Comparison of ENCODE assay signal across 8 cellular contexts in the genomic region with DNA sequence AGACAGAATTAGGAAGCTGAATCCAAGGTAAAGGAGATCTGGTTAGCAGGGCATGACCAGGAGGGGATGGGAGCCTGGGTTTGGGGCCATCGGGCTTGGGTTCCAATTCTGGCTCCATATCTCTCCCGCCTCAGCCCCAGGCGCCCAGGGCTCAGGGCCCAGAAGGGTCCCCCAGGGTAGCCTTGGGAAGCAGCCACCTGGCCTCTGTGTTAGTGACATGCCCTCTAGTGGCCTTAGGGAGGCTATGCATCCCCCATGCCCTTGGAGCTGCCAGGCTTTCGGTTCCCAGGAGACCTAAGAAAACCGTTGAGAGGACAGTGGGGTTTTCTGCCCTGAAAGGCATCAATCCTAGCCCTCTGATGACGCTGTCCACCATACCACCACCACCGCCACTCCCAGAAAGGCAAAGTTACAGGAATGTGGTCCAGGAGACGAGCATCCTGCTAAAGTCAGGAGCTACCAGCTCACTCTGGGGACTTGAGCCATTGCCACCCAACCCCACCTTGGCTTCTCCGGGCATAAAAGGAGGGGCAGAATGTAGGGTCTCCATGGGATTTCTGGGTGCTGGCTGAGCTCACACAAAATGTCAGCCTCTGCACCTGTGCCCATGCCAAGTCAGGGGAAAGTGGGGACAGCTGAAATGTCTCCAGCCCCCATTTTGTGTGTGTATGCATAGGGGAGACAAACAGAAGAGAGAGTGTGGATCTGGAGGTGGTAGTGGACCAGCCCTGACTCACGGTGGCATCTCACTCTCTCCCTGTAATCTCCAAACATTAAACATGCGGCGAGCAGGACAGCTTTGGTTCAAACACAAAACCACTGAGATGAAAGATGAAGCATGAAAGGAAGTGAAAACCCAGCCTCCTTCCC. TPM values are rescaled to one million over a fixed set of nuclear protein-coding genes. Genes with fewer than 3 reads are reported as not detected.
DNase-seq lines count a peak whose midpoint lies in the region.

No MANE protein-coding gene starts in this region.

- no peaks in the 10 kb centered on the region for H3K27me3 ChIP-seq in H7 (ENCODE audit: control insufficient read depth, insufficient read depth, low read length)

- in situ Hi-C loops in T47D (cut with HindIII; ENCODE audit: low pct_unique_long_range_greater_than_20kb, low sequenced_read_pairs): no loop called here

- no peak overlapping the region for H3K4me3 ChIP-seq in H7 (ENCODE audit: insufficient read depth, low read depth, low read length)

- peak; percentile 41 to 54 for DNase-seq in NCI-H2081 (lab: John Stamatoyannopoulos, UW)
- no peak for DNase-seq in NCI-H2081 treated with DMSO at 0.1 percent for 48 hours (lab: John Stamatoyannopoulos, UW)
- peak; percentile 95 for DNase-seq in H7
- DNase-seq in M059J (ENCODE audit: low read depth): peak; percentile 41
- DNase-seq in SKM-1 (lab: John Stamatoyannopoulos, UW; ENCODE audit: unreplicated experiment): peak; percentile 4
- DNase-seq in T47D (ENCODE audit: low read depth in 1 of 2, low spot score in 1 of 2): peak; percentile 67 to 75
- DNase-seq in kidney glomerular epithelial cell (lab: John Stamatoyannopoulos, UW): peak; percentile 30
- DNase-seq in stimulated activated CD8-positive, alpha-beta memory T cell treated with anti-CD3 and anti-CD28 coated beads, Interleukin-4, amount 100 ng/mL, for 48 hours: peak; percentile 54

- H3K36me3 ChIP-seq in H7 (replicated peaks; ENCODE audit: control insufficient read depth, insufficient read depth, low read length): no peaks in the 10 kb centered on the region

RNA-seq across cellular contexts. Expression of gene EMX1, which starts 56.5 kb away (rescaled TPM):
- total RNA-seq in H7 (2014; rRNA removed; shearing (Covaris generic)): 0.28 and 1.6 TPM in 2 replicates
- total RNA-seq in M059J (2014; rRNA removed; shearing (Covaris generic)): not detected in 2 replicates
